ENCODE assay signal across 1 cellular context in genomic region chr11:64776425-64776824, GRCh38.
TF ChIP-seq lines count a peak whose summit lies in the region.

No MANE protein-coding gene starts in this region.

TF ChIP-seq in neural cell, 6 proteins besides CTCF, POLR2A, EP300 and RAD21 (continued from another document):
- TF ChIP-seq EZH2 (IDR thresholded peaks at IDR 0.05; ENCODE audit: borderline replicate concordance, insufficient read depth, low read length, poor library complexity, severe bottlenecking) (no peak), SMC3 (conservative IDR thresholded peaks at IDR 0.05; ENCODE audit: poor library complexity) (no peak)
